Comparison of ENCODE assay signal across 21 cellular contexts in genomic region chr3:149768704-149769103, GRCh38. TPM values are rescaled to one million over a fixed set of nuclear protein-coding genes. Genes with fewer than 3 reads are reported as not detected.
"Had no signal": no experiment of that assay in that cellular context is flagged by ENCODE, and none has a peak within 500 bp of the region (broad histone marks: within the 10 kb centered on the region; RNA-seq: fewer than 3 reads in every experiment).

No MANE protein-coding gene starts in this region.

- H3K9me3 ChIP-seq: MG63, SJSA1 had no signal

- H3K27me3 ChIP-seq: MG63, SJSA1 had no signal

- H3K4me3 ChIP-seq: MG63, SJSA1, SK-N-MC had no signal

- DNase-seq: Karpas-422, KG1, MG63, NCI-H1092, NCI-H1105 treated with DMSO at 0.1 percent for 48 hours, NCI-H1417 treated with DMSO at 0.1 percent for 48 hours, NCI-H146, NCI-H1694 treated with DMSO at 0.1 percent for 48 hours, NCI-H1930, NCI-H2081, NCI-H2107, NCI-H2227 treated with DMSO at 0.1 percent for 48 hours, NCI-H526 treated with DMSO at 0.1 percent for 48 hours, NCI-H748 treated with DMSO at 0.1 percent for 48 hours, Right ventricle myocardium superior, RPMI8226, SIG-M5 had no signal

- H3K27ac ChIP-seq: SJSA1, SK-N-MC had no signal

- H3K36me3 ChIP-seq: MG63, SJSA1 had no signal

RNA-seq across cellular contexts. Expression of gene ANKUB1, which starts 23.6 kb away (rescaled TPM):
- total RNA-seq: HT-29, NCI-H460, Right ventricle myocardium superior, SJSA1 had no signal
